Comparison of ENCODE assay signal across 23 cellular contexts in the genomic region with DNA sequence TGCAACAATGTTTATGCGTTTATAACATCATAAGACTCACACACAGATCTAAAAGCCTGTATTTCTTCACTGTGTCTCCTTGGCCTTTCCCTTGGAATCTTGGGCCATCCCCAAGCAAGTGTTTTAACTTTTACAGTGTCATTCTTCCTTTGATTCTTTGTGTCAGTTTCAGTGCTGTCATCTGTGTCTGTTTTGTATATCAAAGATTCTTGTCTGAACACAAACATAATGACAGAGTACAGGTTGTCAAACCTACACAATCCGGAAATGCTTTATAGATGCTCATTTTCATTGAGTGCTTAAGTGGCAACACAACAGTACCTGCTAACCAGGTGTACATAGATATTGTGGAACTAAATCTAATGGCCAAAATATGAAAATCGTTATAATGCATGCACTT.
"Had no signal": no experiment of that assay in that cellular context is flagged by ENCODE, and none has a peak within 500 bp of the region (broad histone marks: within the 10 kb centered on the region; RNA-seq: fewer than 3 reads in every experiment).

No MANE protein-coding gene starts in this region.

- H3K9me3 ChIP-seq: ovary, psoas muscle, right lobe of liver, sigmoid colon, stomach, thoracic aorta, thyroid gland, tibial nerve, upper lobe of left lung, vagina had no signal

- H3K27me3 ChIP-seq: ovary, right lobe of liver, sigmoid colon, stomach, thyroid gland, tibial nerve, upper lobe of left lung, vagina had no signal

- DNase-seq: natural killer cell; occipital lobe; ovary; posterior cingulate gyrus; psoas muscle; right cardiac atrium; right lobe of liver; sigmoid colon; small intestine; stimulated activated CD4-positive, alpha-beta T cell treated with anti-CD3 and anti-CD28 coated beads, Interleukin-15, amount 100 ng/mL, for 24 hours; stimulated activated CD4-positive, alpha-beta T cell treated with anti-CD3 and anti-CD28 coated beads, Interleukin-2, amount 100 ng/mL, for 24 hours; stimulated activated CD4-positive, alpha-beta T cell treated with anti-CD3 and anti-CD28 coated beads, Interleukin-2, amount 100 ng/mL, for 48 hours; stimulated activated CD4-positive, alpha-beta T cell treated with anti-CD3 and anti-CD28 coated beads, Interleukin-4, amount 100 ng/mL, for 24 hours; stimulated activated naive B cell treated with anti-CD40 and anti-IgM and Interleukin-4, amounts not matched to agents 10 μg/mL and 1 μg/mL and 100 μg/mL, for 72 hours; stimulated activated naive CD4-positive, alpha-beta T cell treated with Interleukin-2 at 50 U/mL for 16 hours; stomach; thyroid gland; trophoblast cell; upper lobe of left lung had no signal

- H3K4me1 ChIP-seq: parathyroid adenoma, psoas muscle, right lobe of liver, sigmoid colon, stomach, thyroid gland, tibial nerve, upper lobe of left lung, vagina had no signal

- H3K4me3 ChIP-seq: ovary, psoas muscle, right lobe of liver, sigmoid colon, stomach, thoracic aorta, thyroid gland, tibial nerve, upper lobe of left lung, vagina had no signal

- H3K9ac ChIP-seq: parathyroid adenoma had no signal

- H2AFZ ChIP-seq: parathyroid adenoma had no signal

- H3K36me3 ChIP-seq: ovary, right lobe of liver, sigmoid colon, stomach, thoracic aorta, thyroid gland, tibial nerve, upper lobe of left lung, vagina had no signal

- H3K27ac ChIP-seq: ovary, parathyroid adenoma, psoas muscle, right lobe of liver, sigmoid colon, stomach, thoracic aorta, thyroid gland, tibial nerve, upper lobe of left lung, vagina had no signal

- H3K79me2 ChIP-seq: parathyroid adenoma had no signal
